In the genomic region with DNA sequence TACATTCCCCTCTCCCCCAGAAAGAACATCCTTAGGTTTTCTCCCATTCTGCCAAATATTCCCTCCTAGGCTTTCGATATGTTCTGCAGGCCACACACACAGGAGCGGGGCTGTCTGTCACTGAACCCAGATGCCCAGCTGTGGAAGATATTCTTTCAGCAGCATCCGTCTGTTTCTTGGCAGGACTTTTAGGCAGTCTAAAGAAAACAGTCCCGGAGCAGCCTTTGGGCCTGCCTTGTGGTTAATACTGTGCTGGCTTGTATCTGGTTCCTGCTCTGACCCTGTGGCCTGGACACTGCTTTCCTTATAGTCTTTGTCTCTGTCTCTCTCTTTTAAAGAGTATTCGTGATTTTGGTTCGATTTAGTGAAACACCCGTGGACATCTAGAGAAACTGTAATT, we compare ENCODE assay signal across 1 cellular context.
TF ChIP-seq lines count a peak whose summit lies in the region.

No MANE protein-coding gene starts in this region.

TF ChIP-seq in GM23338, 12 proteins besides CTCF, POLR2A, EP300 and RAD21 (continued from another document):
- TF ChIP-seq, protein P1, sequence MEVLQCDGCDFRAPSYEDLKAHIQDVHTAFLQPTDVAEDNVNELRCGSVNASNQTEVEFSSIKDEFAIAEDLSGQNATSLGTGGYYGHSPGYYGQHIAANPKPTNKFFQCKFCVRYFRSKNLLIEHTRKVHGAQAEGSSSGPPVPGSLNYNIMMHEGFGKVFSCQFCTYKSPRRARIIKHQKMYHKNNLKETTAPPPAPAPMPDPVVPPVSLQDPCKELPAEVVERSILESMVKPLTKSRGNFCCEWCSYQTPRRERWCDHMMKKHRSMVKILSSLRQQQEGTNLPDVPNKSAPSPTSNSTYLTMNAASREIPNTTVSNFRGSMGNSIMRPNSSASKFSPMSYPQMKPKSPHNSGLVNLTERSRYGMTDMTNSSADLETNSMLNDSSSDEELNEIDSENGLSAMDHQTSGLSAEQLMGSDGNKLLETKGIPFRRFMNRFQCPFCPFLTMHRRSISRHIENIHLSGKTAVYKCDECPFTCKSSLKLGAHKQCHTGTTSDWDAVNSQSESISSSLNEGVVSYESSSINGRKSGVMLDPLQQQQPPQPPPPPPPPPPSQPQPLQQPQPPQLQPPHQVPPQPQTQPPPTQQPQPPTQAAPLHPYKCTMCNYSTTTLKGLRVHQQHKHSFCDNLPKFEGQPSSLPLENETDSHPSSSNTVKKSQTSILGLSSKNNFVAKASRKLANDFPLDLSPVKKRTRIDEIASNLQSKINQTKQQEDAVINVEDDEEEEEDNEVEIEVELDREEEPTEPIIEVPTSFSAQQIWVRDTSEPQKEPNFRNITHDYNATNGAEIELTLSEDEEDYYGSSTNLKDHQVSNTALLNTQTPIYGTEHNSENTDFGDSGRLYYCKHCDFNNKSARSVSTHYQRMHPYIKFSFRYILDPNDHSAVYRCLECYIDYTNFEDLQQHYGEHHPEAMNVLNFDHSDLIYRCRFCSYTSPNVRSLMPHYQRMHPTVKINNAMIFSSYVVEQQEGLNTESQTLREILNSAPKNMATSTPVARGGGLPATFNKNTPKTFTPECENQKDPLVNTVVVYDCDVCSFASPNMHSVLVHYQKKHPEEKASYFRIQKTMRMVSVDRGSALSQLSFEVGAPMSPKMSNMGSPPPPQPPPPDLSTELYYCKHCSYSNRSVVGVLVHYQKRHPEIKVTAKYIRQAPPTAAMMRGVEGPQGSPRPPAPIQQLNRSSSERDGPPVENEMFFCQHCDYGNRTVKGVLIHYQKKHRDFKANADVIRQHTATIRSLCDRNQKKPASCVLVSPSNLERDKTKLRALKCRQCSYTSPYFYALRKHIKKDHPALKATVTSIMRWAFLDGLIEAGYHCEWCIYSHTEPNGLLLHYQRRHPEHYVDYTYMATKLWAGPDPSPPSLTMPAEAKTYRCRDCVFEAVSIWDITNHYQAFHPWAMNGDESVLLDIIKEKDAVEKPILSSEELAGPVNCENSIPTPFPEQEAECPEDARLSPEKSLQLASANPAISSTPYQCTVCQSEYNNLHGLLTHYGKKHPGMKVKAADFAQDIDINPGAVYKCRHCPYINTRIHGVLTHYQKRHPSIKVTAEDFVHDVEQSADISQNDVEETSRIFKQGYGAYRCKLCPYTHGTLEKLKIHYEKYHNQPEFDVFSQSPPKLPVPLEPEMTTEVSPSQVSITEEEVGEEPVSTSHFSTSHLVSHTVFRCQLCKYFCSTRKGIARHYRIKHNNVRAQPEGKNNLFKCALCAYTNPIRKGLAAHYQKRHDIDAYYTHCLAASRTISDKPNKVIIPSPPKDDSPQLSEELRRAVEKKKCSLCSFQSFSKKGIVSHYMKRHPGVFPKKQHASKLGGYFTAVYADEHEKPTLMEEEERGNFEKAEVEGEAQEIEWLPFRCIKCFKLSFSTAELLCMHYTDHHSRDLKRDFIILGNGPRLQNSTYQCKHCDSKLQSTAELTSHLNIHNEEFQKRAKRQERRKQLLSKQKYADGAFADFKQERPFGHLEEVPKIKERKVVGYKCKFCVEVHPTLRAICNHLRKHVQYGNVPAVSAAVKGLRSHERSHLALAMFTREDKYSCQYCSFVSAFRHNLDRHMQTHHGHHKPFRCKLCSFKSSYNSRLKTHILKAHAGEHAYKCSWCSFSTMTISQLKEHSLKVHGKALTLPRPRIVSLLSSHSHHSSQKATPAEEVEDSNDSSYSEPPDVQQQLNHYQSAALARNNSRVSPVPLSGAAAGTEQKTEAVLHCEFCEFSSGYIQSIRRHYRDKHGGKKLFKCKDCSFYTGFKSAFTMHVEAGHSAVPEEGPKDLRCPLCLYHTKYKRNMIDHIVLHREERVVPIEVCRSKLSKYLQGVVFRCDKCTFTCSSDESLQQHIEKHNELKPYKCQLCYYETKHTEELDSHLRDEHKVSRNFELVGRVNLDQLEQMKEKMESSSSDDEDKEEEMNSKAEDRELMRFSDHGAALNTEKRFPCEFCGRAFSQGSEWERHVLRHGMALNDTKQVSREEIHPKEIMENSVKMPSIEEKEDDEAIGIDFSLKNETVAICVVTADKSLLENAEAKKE (CRISPR knock-in tag; IDR thresholded peaks at IDR 0.05): no peak
- no peak for TF ChIP-seq ZNF114 (CRISPR knock-in tag; IDR thresholded peaks at IDR 0.05)
